Comparison of ENCODE assay signal across 1 cellular context in genomic region chr20:5480824-5481600, GRCh38.
TF ChIP-seq lines count a peak whose summit lies in the region.

No MANE protein-coding gene starts in this region.

TF ChIP-seq in SK-N-SH treated with all-trans-retinoic acid at 6 μM for 48 hours, 23 proteins besides CTCF, POLR2A, EP300 and RAD21 (continued from another document):
- TF ChIP-seq PATZ1 (CRISPR knock-in tag; IDR thresholded peaks at IDR 0.05; ENCODE audit: borderline replicate concordance) (no peak), ZFP30 (CRISPR knock-in tag; IDR thresholded peaks at IDR 0.05) (no peak), CSRNP3 (CRISPR knock-in tag; IDR thresholded peaks at IDR 0.05) (no peak), ZNF8 (CRISPR knock-in tag; IDR thresholded peaks at IDR 0.05) (no peak), ZFP3 (CRISPR knock-in tag; IDR thresholded peaks at IDR 0.05) (no peak), ISL1 (CRISPR knock-in tag; IDR thresholded peaks at IDR 0.05) (no peak), ARNTL (CRISPR knock-in tag; IDR thresholded peaks at IDR 0.05; ENCODE audit: borderline replicate concordance, low read depth) (no peak), PPARA (CRISPR knock-in tag; IDR thresholded peaks at IDR 0.05; ENCODE audit: borderline replicate concordance) (no peak), TOX (CRISPR knock-in tag; IDR thresholded peaks at IDR 0.05; ENCODE audit: borderline replicate concordance) (no peak), RARB (CRISPR knock-in tag; IDR thresholded peaks at IDR 0.05) (no peak)
